In the genomic region with DNA sequence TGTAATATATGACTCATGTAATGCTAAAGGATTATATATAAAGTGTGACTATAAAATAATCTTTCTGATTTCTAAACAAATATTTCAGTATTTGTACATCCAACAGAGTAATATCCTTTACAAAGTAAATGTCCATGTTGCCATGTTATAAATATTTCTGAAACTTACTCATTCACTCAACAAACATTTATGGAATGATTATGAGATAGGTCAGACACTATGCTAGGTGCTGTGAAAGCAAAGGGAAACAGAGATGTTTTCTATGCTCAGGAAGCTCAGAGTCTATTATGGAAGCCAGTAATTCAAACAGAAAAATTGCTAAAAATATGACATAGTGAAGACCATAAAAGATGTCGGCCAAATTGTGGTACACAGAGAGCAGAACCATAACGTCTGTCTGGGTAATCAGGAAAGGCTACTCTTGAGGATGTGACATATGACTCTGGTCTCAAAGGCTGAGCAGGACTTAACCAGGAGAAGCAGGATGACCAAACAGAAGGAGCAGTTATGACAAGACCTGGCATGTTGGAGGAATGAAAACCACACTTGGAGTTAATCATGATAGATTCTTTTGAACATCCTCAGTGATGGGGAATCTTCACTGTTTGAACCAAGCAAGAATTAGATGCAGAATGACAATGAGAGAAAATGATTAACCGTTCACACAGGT, we compare ENCODE assay signal across 25 cellular contexts. TPM values are rescaled to one million over a fixed set of nuclear protein-coding genes. Genes with fewer than 3 reads are reported as not detected.
DNase-seq lines count a peak whose midpoint lies in the region; ATAC-seq and TF ChIP-seq lines count a peak whose summit lies in the region.
"Had no signal": no experiment of that assay in that cellular context is flagged by ENCODE, and none has a peak within 500 bp of the region (broad histone marks: within the 10 kb centered on the region; RNA-seq: fewer than 3 reads in every experiment).

No MANE protein-coding gene starts in this region.

- ATAC-seq in SK-N-SH treated with all-trans-retinoic acid at 6 μM for 48 hours (no peak), Panc1 (peak; percentile 85), HG02973 (IDR thresholded peaks at IDR 0.05; ENCODE audit: unreplicated experiment) (no peak), HG02571 (IDR thresholded peaks at IDR 0.05; ENCODE audit: unreplicated experiment) (no peak)
- ATAC-seq: GM12878; naive thymus-derived CD8-positive, alpha-beta T cell had no signal

- TF ChIP-seq CTCF in SK-N-SH (IDR thresholded peaks at IDR 0.05) (no peak), Panc1 (IDR thresholded peaks at IDR 0.05) (no peak), dorsolateral prefrontal cortex (IDR thresholded peaks at IDR 0.05 in 54 of 56, conservative IDR thresholded peaks at IDR 0.05 in 2 of 56; ENCODE audit: low read depth in 1 of 56, partially characterized antibody in 56 of 56) (no peak), smooth muscle cell (IDR thresholded peaks at IDR 0.05; ENCODE audit: borderline replicate concordance, insufficient read depth, poor library complexity, severe bottlenecking) (no peak)

- BruUV-seq in Panc1 (replicated peaks; lab: Mats Ljungman, UMichigan) = no TSS peak

- WGBS in SK-N-SH (ENCODE audit: low lambda C conversion rate) = 72% methylated on average over 3 of the region's 3 CpGs
- whole genome bisulfite sequencing in smooth muscle cell (ENCODE audit: low lambda C conversion rate) = 79% methylated on average over 3 of the region's 3 CpGs

- intact Hi-C loops in Panc1 (cut with micrococcal nuclease; ENCODE audit: unreplicated experiment) (loop anchor here (5.0 to 10.0 kb wide), 3 partner anchors 80 to 403 kb away; partner anchors contain the start of gene MYO5A), dorsolateral prefrontal cortex (cut with DNase I) (loop anchor here in 1 of 2 donors (5.0 to 10.0 kb wide), 3 partner anchors 77 to 233 kb away; partner anchors contain the start of genes ARPP19 and MYO5A)

- H3F3A ChIP-seq in SK-N-SH (replicated peaks; ENCODE audit: insufficient read depth) (peaks cover 5% of the 10 kb centered on the region), smooth muscle cell (ENCODE audit: low read depth) (no peaks in the 10 kb centered on the region)

- no peak overlapping the region for H3K9ac ChIP-seq in SK-N-SH
- no peak overlapping the region for H3K9ac ChIP-seq in smooth muscle cell (ENCODE audit: low read depth)

- POLR2A ChIA-PET in SK-N-SH (lab: Yijun Ruan, JAX) (no interaction called here), Panc1 (lab: Charles Lee) (interaction anchor here (0.6 to 0.7 kb wide), 2 partner anchors 12 to 470 kb away, joined by 3 to 6 read pairs; no protein-coding TSS in a partner anchor)

- H3K4me1 ChIP-seq in SK-N-SH (ENCODE audit: control insufficient read depth in 1 of 2, insufficient read depth in 2 of 2, low read depth in 1 of 2, low read length in 1 of 2) (peaks cover 9 to 18% of the 10 kb centered on the region in 2 experiments; a peak in 3 of 4 replicates), Panc1 (ENCODE audit: control insufficient read depth, insufficient read depth, low read length) (peaks cover 30% of the 10 kb centered on the region), smooth muscle cell (ENCODE audit: low read depth) (no peaks in the 10 kb centered on the region)
- H3K4me1 ChIP-seq: prostate gland had no signal

- H3K4me3 ChIP-seq in SK-N-SH (ENCODE audit: low read depth in 2 of 2, low read length in 1 of 2) = no peak overlapping the region
- no peak overlapping the region for H3K4me3 ChIP-seq in Panc1 (ENCODE audit: low read depth in 2 of 2, low read length in 2 of 2)
- H3K4me3 ChIP-seq in dorsolateral prefrontal cortex = no peak overlapping the region
- no peak overlapping the region for H3K4me3 ChIP-seq in smooth muscle cell
- H3K4me3 ChIP-seq: GM12878, prostate gland, SJCRH30, spleen, tibial nerve had no signal

- H3K4me2 ChIP-seq in SK-N-SH (no peak overlapping the region), smooth muscle cell (no peak overlapping the region)

- peak overlapping the region in 1 of 2 experiments; percentile 26; a peak in 2 of 4 replicates for H3K27ac ChIP-seq in SK-N-SH (ENCODE audit: low read depth in 2 of 2, low read length in 1 of 2)
- H3K27ac ChIP-seq in Panc1 (ENCODE audit: low read length) = peak overlapping the region; percentile 35
- peak overlapping the region in 33 of 59 donors; percentile 1 to 84 (median 34) for H3K27ac ChIP-seq in dorsolateral prefrontal cortex
- H3K27ac ChIP-seq in smooth muscle cell (ENCODE audit: low read depth) = peak overlapping the region; percentile 61
- H3K27ac ChIP-seq: 22Rv1, prostate gland, SJCRH30, spleen, tibial nerve had no signal

- CTCF ChIA-PET in SK-N-SH (lab: Yijun Ruan, JAX) = interaction anchor here (0.7 to 2.5 kb wide), 2 partner anchors 78 to 400 kb away, joined by 3 to 13 read pairs; no protein-coding TSS in a partner anchor
- CTCF ChIA-PET in Panc1 (lab: Charles Lee) = interaction anchor here (0.9 kb wide), 1 partner anchor 80 kb away, joined by 3 read pairs; no protein-coding TSS in a partner anchor

- H3K9me3 ChIP-seq in SK-N-SH (no peaks in the 10 kb centered on the region), Panc1 (ENCODE audit: control insufficient read depth, insufficient read depth, low read depth, low read length) (no peaks in the 10 kb centered on the region), smooth muscle cell (replicated peaks; ENCODE audit: low read depth) (no peaks in the 10 kb centered on the region)
- H3K9me3 ChIP-seq: prostate gland, SJCRH30, spleen, tibial nerve had no signal

- H3K27me3 ChIP-seq in SK-N-SH (ENCODE audit: insufficient read depth) (no peaks in the 10 kb centered on the region), Panc1 (ENCODE audit: control insufficient read depth, insufficient read depth, low read length) (no peaks in the 10 kb centered on the region), dorsolateral prefrontal cortex (no peaks in the 10 kb centered on the region), smooth muscle cell (ENCODE audit: low read depth) (no peaks in the 10 kb centered on the region)
- H3K27me3 ChIP-seq: SJCRH30, spleen, tibial nerve had no signal

- no peaks in the 10 kb centered on the region for H3K9me2 ChIP-seq in SK-N-SH

- no peak for TF ChIP-seq RAD21 in SK-N-SH (IDR thresholded peaks at IDR 0.05; ENCODE audit: low read length)

- no peaks in the 10 kb centered on the region for H3K79me2 ChIP-seq in SK-N-SH (ENCODE audit: insufficient read depth)
- H3K79me2 ChIP-seq in smooth muscle cell (ENCODE audit: low read depth) = no peaks in the 10 kb centered on the region

- H3K36me3 ChIP-seq in SK-N-SH (replicated peaks in 1 of 2; ENCODE audit: control insufficient read depth in 1 of 2, insufficient read depth in 2 of 2, low read length in 1 of 2) (peaks cover 5 to 11% of the 10 kb centered on the region in 2 experiments), Panc1 (ENCODE audit: control insufficient read depth, insufficient read depth, low read length) (no peaks in the 10 kb centered on the region; the same call in 1 of the 2 replicates), smooth muscle cell (ENCODE audit: low read depth) (no peaks in the 10 kb centered on the region)
- H3K36me3 ChIP-seq: prostate gland, SJCRH30 had no signal

- no peak for DNase-seq in SK-N-SH
- peak; percentile 68 for DNase-seq in Panc1 (ENCODE audit: low read depth, low spot score)
- DNase-seq in dorsolateral prefrontal cortex = no peak
- DNase-seq in smooth muscle cell (lab: John Stamatoyannopoulos, UW; ENCODE audit: unreplicated experiment) = no peak
- DNase-seq in DMS53 treated with DMSO at 0.1 percent for 48 hours (lab: John Stamatoyannopoulos, UW; ENCODE audit: unreplicated experiment) = no peak
- DNase-seq: activated CD4-positive, alpha-beta T cell treated with anti-CD3 and anti-CD28 coated beads, Interleukin-2, amount 10 ng/mL, durations not matched to agents 7 days and 5 days; activated naive CD8-positive, alpha-beta T cell treated with anti-CD3 and anti-CD28 coated beads for 36 hours; caudate nucleus; CD4-positive, alpha-beta T cell; foreskin melanocyte; Karpas-422; naive thymus-derived CD8-positive, alpha-beta T cell; NCI-H146; NCI-H345; SJCRH30; spleen; stimulated activated naive CD4-positive, alpha-beta T cell; T-helper 9 cell had no signal

- in situ Hi-C loops in Panc1 (cut with HindIII; ENCODE audit: low pct_unique_long_range_greater_than_20kb, low sequenced_read_pairs) = no loop called here

- H4K20me1 ChIP-seq in SK-N-SH (ENCODE audit: insufficient read depth) = no peaks in the 10 kb centered on the region
- no peaks in the 10 kb centered on the region for H4K20me1 ChIP-seq in smooth muscle cell (ENCODE audit: low read depth)

- H2AFZ ChIP-seq in SK-N-SH (ENCODE audit: low read depth) = no peak overlapping the region
- no peak overlapping the region for H2AFZ ChIP-seq in smooth muscle cell (ENCODE audit: low read depth)

- TF ChIP-seq EP300 in SK-N-SH (IDR thresholded peaks at IDR 0.05; ENCODE audit: borderline replicate concordance in 1 of 2, low read depth in 1 of 2, low read length in 1 of 2) = no peak

TF ChIP-seq in SK-N-SH, 30 proteins besides CTCF, POLR2A, EP300 and RAD21 (continues in another document):
- no peak for TF ChIP-seq FOXJ3 (CRISPR knock-in tag; IDR thresholded peaks at IDR 0.05)
- TF ChIP-seq, protein P1, sequence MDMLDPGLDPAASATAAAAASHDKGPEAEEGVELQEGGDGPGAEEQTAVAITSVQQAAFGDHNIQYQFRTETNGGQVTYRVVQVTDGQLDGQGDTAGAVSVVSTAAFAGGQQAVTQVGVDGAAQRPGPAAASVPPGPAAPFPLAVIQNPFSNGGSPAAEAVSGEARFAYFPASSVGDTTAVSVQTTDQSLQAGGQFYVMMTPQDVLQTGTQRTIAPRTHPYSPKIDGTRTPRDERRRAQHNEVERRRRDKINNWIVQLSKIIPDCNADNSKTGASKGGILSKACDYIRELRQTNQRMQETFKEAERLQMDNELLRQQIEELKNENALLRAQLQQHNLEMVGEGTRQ (IDR thresholded peaks at IDR 0.05; ENCODE audit: borderline replicate concordance, low read depth, low read length) = no peak

TF ChIP-seq in SK-N-SH treated with all-trans-retinoic acid at 6 μM for 48 hours, 23 proteins besides CTCF, POLR2A, EP300 and RAD21 (continues in another document):
- TF ChIP-seq ZFP3 (CRISPR knock-in tag; IDR thresholded peaks at IDR 0.05) = no peak
- no peak for TF ChIP-seq ESRRG (CRISPR knock-in tag; IDR thresholded peaks at IDR 0.05)

RNA-seq across cellular contexts. Expression of gene MYO5C, which starts 39.0 kb away (rescaled TPM):
- polyA plus RNA-seq in SK-N-SH (2012; rRNA removed) (0.99 and 1.1 TPM in 2 replicates), smooth muscle cell (0.26 and 0.69 TPM in 2 replicates)
- polyA plus RNA-seq in SK-N-SH (2012; cell fraction: cytosol; rRNA removed) = 0.85 and 0.96 TPM in 2 replicates
- polyA plus RNA-seq in SK-N-SH (2012; cell fraction: nucleus; rRNA removed) = 1.1 and 1.8 TPM in 2 replicates
- total RNA-seq in Panc1 (2021; ENCODE audit: unreplicated experiment) (28.2 TPM), dorsolateral prefrontal cortex (10 to 100 TPM in 100 of 120 experiments, 1 to 10 TPM in 20; 5.9 to 29.2 (median 12.9) TPM), smooth muscle cell (1.5 TPM in 2 replicates)
- polyA plus RNA-seq in Panc1 (2012; ENCODE audit: insufficient read length) = 10.3 TPM
